ENCODE assay signal across 17 cellular contexts in the genomic region with DNA sequence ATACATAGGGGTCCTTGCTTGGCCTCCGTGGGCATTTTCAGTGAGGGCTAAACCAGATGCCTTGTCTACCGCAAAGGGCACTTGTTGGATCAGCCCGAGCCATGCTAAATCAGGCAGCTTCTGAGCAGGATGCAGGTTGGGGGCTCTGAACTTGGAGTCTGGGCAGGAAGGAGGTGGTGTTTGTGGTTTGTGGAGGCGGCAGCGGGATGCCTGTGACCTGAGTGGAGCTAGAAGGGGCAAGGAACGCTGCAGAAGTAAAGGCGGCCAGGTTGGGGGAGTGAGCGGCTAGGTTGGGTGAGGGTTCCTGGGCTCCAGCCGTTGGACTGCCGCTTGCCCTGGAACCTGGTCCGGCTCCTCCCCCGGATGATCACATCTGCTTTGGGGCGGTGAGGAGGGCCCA.
A peak's percentile ranks its signal among the peaks of the same experiment; 100 is the strongest.
DNase-seq lines count a peak whose midpoint lies in the region; ATAC-seq and TF ChIP-seq lines count a peak whose summit lies in the region.
"Had no signal": no experiment of that assay in that cellular context is flagged by ENCODE, and none has a peak within 500 bp of the region (broad histone marks: within the 10 kb centered on the region; RNA-seq: fewer than 3 reads in every experiment).

No MANE protein-coding gene starts in this region.

- no peak overlapping the region for H3K27ac Mint-ChIP-seq in activated CD4-positive, alpha-beta T cell treated with anti-CD3 and anti-CD28 coated beads for 36 hours
- no peak overlapping the region for H3K27ac Mint-ChIP-seq in activated naive CD8-positive, alpha-beta T cell
- H3K27ac Mint-ChIP-seq: natural killer cell had no signal

- H3K4me1 Mint-ChIP-seq in activated CD4-positive, alpha-beta T cell treated with anti-CD3 and anti-CD28 coated beads for 36 hours, result peaks cover 22% of the 10 kb centered on the region
- H3K4me1 Mint-ChIP-seq in activated naive CD8-positive, alpha-beta T cell (ENCODE audit: low read depth), result peaks cover 28% of the 10 kb centered on the region

- 0 out of 2 replicates have a peak, but pooled peaks cover 6% of the 10 kb centered on the region for H3K4me1 ChIP-seq in HEK293 (ENCODE audit: control insufficient read depth, insufficient read depth, low read length)
- H3K4me1 ChIP-seq in osteoblast (ENCODE audit: insufficient read depth, low read length), result peaks cover 11% of the 10 kb centered on the region
- H3K4me1 ChIP-seq in Peyer's patch, result no peaks in the 10 kb centered on the region
- H3K4me1 ChIP-seq: breast epithelium, HAP-1, right lobe of liver, tibial artery had no signal

- H3K27me3 ChIP-seq in osteoblast (ENCODE audit: insufficient read depth, low read length) (peaks cover 12% of the 10 kb centered on the region), Peyer's patch (no peaks in the 10 kb centered on the region)
- H3K27me3 ChIP-seq: right lobe of liver had no signal

- H3K36me3 Mint-ChIP-seq in activated CD4-positive, alpha-beta T cell treated with anti-CD3 and anti-CD28 coated beads for 36 hours (ENCODE audit: low read depth), result no peaks in the 10 kb centered on the region
- peaks cover 2% of the 10 kb centered on the region for H3K36me3 Mint-ChIP-seq in activated naive CD8-positive, alpha-beta T cell
- H3K36me3 Mint-ChIP-seq: natural killer cell had no signal

- H2AFZ ChIP-seq in osteoblast (ENCODE audit: low read length), result no peak overlapping the region
- H2AFZ ChIP-seq: PC-9 had no signal

- H3K27me3 Mint-ChIP-seq in activated CD4-positive, alpha-beta T cell treated with anti-CD3 and anti-CD28 coated beads for 36 hours, result peaks cover 16% of the 10 kb centered on the region
- peaks cover 4% of the 10 kb centered on the region for H3K27me3 Mint-ChIP-seq in activated naive CD8-positive, alpha-beta T cell

- H3K36me3 ChIP-seq in HEK293 (ENCODE audit: control insufficient read depth in 2 of 2, insufficient read depth in 1 of 2, low read length in 2 of 2) (no peaks in the 10 kb centered on the region), osteoblast (ENCODE audit: insufficient read depth, low read length) (no peaks in the 10 kb centered on the region), Peyer's patch (no peaks in the 10 kb centered on the region)
- H3K36me3 ChIP-seq: breast epithelium, HAP-1, right lobe of liver, tibial artery had no signal

- peak; percentile 65 for DNase-seq in activated CD4-positive, alpha-beta T cell treated with anti-CD3 and anti-CD28 coated beads for 36 hours
- DNase-seq in activated CD4-positive, alpha-beta T cell treated with anti-CD3 and anti-CD28 coated beads for 4 hours, result no peak
- peak; percentile 87 for DNase-seq in osteoblast (ENCODE audit: insufficient read length, low spot score, missing footprints)
- no peak for DNase-seq in ACHN
- DNase-seq in occipital lobe (lab: John Stamatoyannopoulos, UW), result no peak
- no peak for DNase-seq in Peyer's patch
- DNase-seq: 8988T, left cardiac atrium, natural killer cell, NCI-H1417, PC-9, right lobe of liver, tibial artery had no signal

- CTCF ChIA-PET in activated CD4-positive, alpha-beta T cell treated with anti-CD3 and anti-CD28 coated beads for 36 hours (lab: Charles Lee), result interaction anchor here (0.8 kb wide), 1 partner anchor 10 kb away, joined by 5 read pairs; no protein-coding TSS in a partner anchor
- CTCF ChIA-PET in HEK293 (lab: Yijun Ruan, JAX), result interaction anchor here (0.5 kb wide), 1 partner anchor 168 kb away, joined by 3 read pairs; no protein-coding TSS in a partner anchor

- H3K4me3 ChIP-seq in HEK293 (ENCODE audit: low read depth, low read length) (no peak overlapping the region), osteoblast (ENCODE audit: insufficient read depth, low read length) (no peak overlapping the region), Peyer's patch (no peak overlapping the region)
- H3K4me3 ChIP-seq: breast epithelium, HAP-1, PC-9, right lobe of liver, tibial artery had no signal

- no peaks in the 10 kb centered on the region for H3K79me2 ChIP-seq in osteoblast (ENCODE audit: insufficient read depth, low read length)

- no peak overlapping the region for H3K27ac ChIP-seq in HEK293 (ENCODE audit: extremely low read depth, low read depth, low read length)
- H3K27ac ChIP-seq in osteoblast (ENCODE audit: low read depth, low read length), result no peak overlapping the region
- H3K27ac ChIP-seq in Peyer's patch, result no peak overlapping the region
- H3K27ac ChIP-seq: breast epithelium, PC-9, right lobe of liver, tibial artery had no signal

- ATAC-seq in activated CD4-positive, alpha-beta T cell treated with anti-CD3 and anti-CD28 coated beads for 36 hours, result peak; percentile 71
- ATAC-seq: left cardiac atrium, natural killer cell, right lobe of liver had no signal

- no peak for TF ChIP-seq POLR2A in Peyer's patch (IDR thresholded peaks at IDR 0.05)

- no peak overlapping the region for H3K4me3 Mint-ChIP-seq in activated CD4-positive, alpha-beta T cell treated with anti-CD3 and anti-CD28 coated beads for 36 hours
- H3K4me3 Mint-ChIP-seq in activated naive CD8-positive, alpha-beta T cell, result peak overlapping the region; percentile 66

- no peaks in the 10 kb centered on the region for H3K9me3 ChIP-seq in HEK293 (ENCODE audit: control insufficient read depth, insufficient read depth, low read depth, low read length)
- no peaks in the 10 kb centered on the region for H3K9me3 ChIP-seq in osteoblast (ENCODE audit: low read depth, low read length)
- H3K9me3 ChIP-seq in Peyer's patch, result no peaks in the 10 kb centered on the region
- H3K9me3 ChIP-seq: breast epithelium, HAP-1, right lobe of liver, tibial artery had no signal

- in situ Hi-C loops in ACHN (cut with HindIII; ENCODE audit: low pct_ligation_motif_present, low pct_unique_long_range_greater_than_20kb, low sequenced_read_pairs), result no loop called here

- POLR2A ChIA-PET in activated CD4-positive, alpha-beta T cell treated with anti-CD3 and anti-CD28 coated beads for 36 hours (lab: Charles Lee), result no interaction called here
- POLR2A ChIA-PET in HEK293 (lab: Yijun Ruan, JAX), result interaction anchor here (1.1 to 1.5 kb wide), 2 partner anchors 9 to 10 kb away, joined by 3 to 4 read pairs; no protein-coding TSS in a partner anchor

- intact Hi-C loops in activated CD4-positive, alpha-beta T cell treated with anti-CD3 and anti-CD28 coated beads for 36 hours (cut with DNase I, micrococcal nuclease), result loop anchor here in 1 of 2 experiments (10.0 kb wide), 1 partner anchor 974 kb away; the partner anchor contains the start of gene NPHP4

- H4K20me1 ChIP-seq in osteoblast (ENCODE audit: insufficient read depth, low read length), result no peaks in the 10 kb centered on the region

- no peak for TF ChIP-seq CTCF in HEK293 (tag by site-specific recombination; IDR thresholded peaks at IDR 0.05)
- TF ChIP-seq CTCF in osteoblast (IDR thresholded peaks at IDR 0.05; ENCODE audit: extremely low read depth, low read depth, low read length), result no peak
- no peak for TF ChIP-seq CTCF in Peyer's patch (IDR thresholded peaks at IDR 0.05)

- H3K9me3 Mint-ChIP-seq in activated CD4-positive, alpha-beta T cell treated with anti-CD3 and anti-CD28 coated beads for 36 hours (ENCODE audit: low read depth), result no peaks in the 10 kb centered on the region
- H3K9me3 Mint-ChIP-seq in activated naive CD8-positive, alpha-beta T cell (ENCODE audit: low read depth), result no peaks in the 10 kb centered on the region
- H3K9me3 Mint-ChIP-seq: natural killer cell had no signal

- H3K4me2 ChIP-seq in osteoblast (ENCODE audit: insufficient read depth, low read length), result peak overlapping the region; percentile 19
- H3K4me2 ChIP-seq: PC-9 had no signal

TF ChIP-seq in HEK293, 187 proteins besides CTCF, POLR2A, EP300 and RAD21:
- peak; percentile 90 for TF ChIP-seq EGR2 (tag by site-specific recombination; IDR thresholded peaks at IDR 0.05; ENCODE audit: low read depth)
- peak; percentile 88 for TF ChIP-seq ZFHX2 (tag by site-specific recombination; conservative IDR thresholded peaks at IDR 0.05)
- TF ChIP-seq REPIN1 (tag by site-specific recombination; IDR thresholded peaks at IDR 0.05; ENCODE audit: low read depth), result no peak

Comparison
In these comparisons a context has a peak if more than half of its experiments do, and no peak if none do; other contexts are left out.
1. DNase-seq: peak in activated CD4-positive, alpha-beta T cell treated with anti-CD3 and anti-CD28 coated beads for 36 hours (single experiment) and osteoblast (single experiment); none in activated CD4-positive, alpha-beta T cell treated with anti-CD3 and anti-CD28 coated beads for 4 hours (0 of 2), ACHN (single experiment), occipital lobe (single experiment) and Peyer's patch (0 of 3).